Comparison of ENCODE assay signal across 20 cellular contexts in the genomic region with DNA sequence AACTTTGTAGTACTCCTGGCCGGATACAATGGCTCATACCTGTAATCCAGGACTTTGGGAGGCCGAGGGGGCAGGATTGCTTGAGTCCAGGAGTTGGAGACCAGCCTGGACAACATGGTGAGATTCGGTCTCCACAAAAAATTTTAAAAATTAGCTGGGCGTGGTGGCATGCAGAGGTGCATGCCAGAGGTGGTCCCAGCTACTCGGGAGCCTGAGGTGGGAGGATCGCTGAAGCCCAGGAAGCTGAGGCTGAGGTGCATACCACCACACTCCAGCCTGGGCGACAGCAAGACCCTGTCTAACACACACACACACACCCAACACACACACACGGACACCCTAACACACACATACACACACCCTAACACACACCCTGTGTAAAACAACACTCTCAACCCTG.
"Had no signal": no experiment of that assay in that cellular context is flagged by ENCODE, and none has a peak within 500 bp of the region (broad histone marks: within the 10 kb centered on the region; RNA-seq: fewer than 3 reads in every experiment).

No MANE protein-coding gene starts in this region.

- H3K4me3 ChIP-seq: hepatocyte, left ventricle myocardium inferior, lung, right atrium auricular region, smooth muscle cell, testis had no signal

- H3K36me3 ChIP-seq: right atrium auricular region had no signal

- H3K4me2 ChIP-seq: hepatocyte, smooth muscle cell had no signal

- H3K4me3 Mint-ChIP-seq: central memory CD8-positive, alpha-beta T cell; dendritic cell treated with granulocyte-macrophage colony-stimulating factor and Interleukin-4, amounts not matched to agents 40 ng/mL and 50 ng/mL, for 4 days; naive thymus-derived CD4-positive, alpha-beta T cell; nephron progenitor cell; stimulated activated memory B cell treated with anti-CD40 and anti-IgM and Interleukin-4, amounts not matched to agents 10 μg/mL and 1 μg/mL and 100 μg/mL, for 72 hours; stimulated activated naive CD8-positive, alpha-beta T cell treated with anti-CD3 and anti-CD28 coated beads, Interleukin-15, Interleukin-2, amounts not matched to agents 100 ng/mL and 50 ng/mL, for 24 hours had no signal

- H3K27ac ChIP-seq: foreskin keratinocyte, hepatocyte, left ventricle myocardium inferior, neutrophil, right atrium auricular region, testis had no signal

- H3K4me1 ChIP-seq: right atrium auricular region had no signal

- DNase-seq: erythroblast; foreskin keratinocyte; kidney; left cardiac atrium; mesendoderm; naive thymus-derived CD4-positive, alpha-beta T cell; nephron progenitor cell; stimulated activated CD4-positive, alpha-beta T cell treated with anti-CD3 and anti-CD28 coated beads, Interleukin-4, amount 100 ng/mL, for 1 hour; testis; trophoblast cell had no signal

- H3K27me3 Mint-ChIP-seq: central memory CD8-positive, alpha-beta T cell; dendritic cell treated with granulocyte-macrophage colony-stimulating factor and Interleukin-4, amounts not matched to agents 40 ng/mL and 50 ng/mL, for 4 days; naive thymus-derived CD4-positive, alpha-beta T cell; stimulated activated memory B cell treated with anti-CD40 and anti-IgM and Interleukin-4, amounts not matched to agents 10 μg/mL and 1 μg/mL and 100 μg/mL, for 72 hours; stimulated activated naive CD8-positive, alpha-beta T cell treated with anti-CD3 and anti-CD28 coated beads, Interleukin-15, Interleukin-2, amounts not matched to agents 100 ng/mL and 50 ng/mL, for 24 hours had no signal

- H3K27ac Mint-ChIP-seq: dendritic cell treated with granulocyte-macrophage colony-stimulating factor and Interleukin-4, amounts not matched to agents 40 ng/mL and 50 ng/mL, for 4 days; stimulated activated memory B cell treated with anti-CD40 and anti-IgM and Interleukin-4, amounts not matched to agents 10 μg/mL and 1 μg/mL and 100 μg/mL, for 72 hours; stimulated activated naive CD8-positive, alpha-beta T cell treated with anti-CD3 and anti-CD28 coated beads, Interleukin-15, Interleukin-2, amounts not matched to agents 100 ng/mL and 50 ng/mL, for 24 hours had no signal

- ATAC-seq: foreskin keratinocyte; left cardiac atrium; naive thymus-derived CD4-positive, alpha-beta T cell; stimulated activated memory B cell treated with anti-CD40 and anti-IgM and Interleukin-4, amounts not matched to agents 10 μg/mL and 1 μg/mL and 100 μg/mL, for 72 hours had no signal

- H2AFZ ChIP-seq: hepatocyte had no signal

- H3K27me3 ChIP-seq: foreskin keratinocyte, hepatocyte, neutrophil, right atrium auricular region, testis had no signal

- H3K9me3 Mint-ChIP-seq: central memory CD8-positive, alpha-beta T cell; dendritic cell treated with granulocyte-macrophage colony-stimulating factor and Interleukin-4, amounts not matched to agents 40 ng/mL and 50 ng/mL, for 4 days; naive thymus-derived CD4-positive, alpha-beta T cell; stimulated activated memory B cell treated with anti-CD40 and anti-IgM and Interleukin-4, amounts not matched to agents 10 μg/mL and 1 μg/mL and 100 μg/mL, for 72 hours; stimulated activated naive CD8-positive, alpha-beta T cell treated with anti-CD3 and anti-CD28 coated beads, Interleukin-15, Interleukin-2, amounts not matched to agents 100 ng/mL and 50 ng/mL, for 24 hours had no signal

- H3K9me3 ChIP-seq: neutrophil, right atrium auricular region, testis had no signal
